11 cellular contexts compared by ENCODE assay signal in the genomic region with DNA sequence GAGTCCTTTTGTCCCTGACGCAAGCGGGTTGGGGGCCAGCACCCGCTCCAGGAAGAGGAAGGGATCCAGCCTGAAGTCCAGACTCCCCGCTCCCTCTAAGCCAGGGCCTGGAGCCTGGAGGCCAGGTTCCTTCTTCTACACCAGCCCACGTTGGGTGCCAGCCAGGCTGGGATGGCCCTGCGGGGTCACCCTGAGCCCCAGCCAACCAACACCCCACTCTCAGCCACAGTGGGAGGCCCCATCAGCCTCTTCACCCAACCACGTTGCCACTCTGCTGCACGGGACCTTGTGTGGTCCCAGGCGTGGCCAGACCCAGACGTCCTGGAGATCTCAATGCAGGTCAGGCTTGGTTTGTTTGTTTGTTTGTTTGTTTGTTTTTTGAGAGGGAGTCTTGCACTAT. TPM values are rescaled to one million over a fixed set of nuclear protein-coding genes. Genes with fewer than 3 reads are reported as not detected.
DNase-seq lines count a peak whose midpoint lies in the region; ATAC-seq and TF ChIP-seq lines count a peak whose summit lies in the region.
"Had no signal": no experiment of that assay in that cellular context is flagged by ENCODE, and none has a peak within 500 bp of the region (broad histone marks: within the 10 kb centered on the region; RNA-seq: fewer than 3 reads in every experiment).

No MANE protein-coding gene starts in this region.

- no peak for DNase-seq in CD4-positive, alpha-beta memory T cell
- DNase-seq in MV-4-11 (lab: John Stamatoyannopoulos, UW), result peak; percentile 90
- DNase-seq in effector memory CD8-positive, alpha-beta T cell, result peak in 2 of 3 experiments; percentile 42 to 48
- no peak for DNase-seq in neuronal stem cell (ENCODE audit: low spot score)
- DNase-seq in NK-92 (lab: John Stamatoyannopoulos, UW; ENCODE audit: unreplicated experiment), result no peak
- no peak for DNase-seq in neural progenitor cell (ENCODE audit: low spot score)
- DNase-seq: effector CD4-positive, alpha-beta T cell had no signal

- TF ChIP-seq CTCF in neural progenitor cell (IDR thresholded peaks at IDR 0.05), result no peak

- H3K4me1 ChIP-seq in CD4-positive, alpha-beta memory T cell (ENCODE audit: insufficient read depth, low read length), result peaks cover 67% of the 10 kb centered on the region
- H3K4me1 ChIP-seq in neuronal stem cell (ENCODE audit: control insufficient read depth in 2 of 2, insufficient read depth in 1 of 2, low read depth in 1 of 2, low read length in 2 of 2) (peaks cover 9 to 16% of the 10 kb centered on the region in 2 donors), neural progenitor cell (no peaks in the 10 kb centered on the region)

- H2BK5ac ChIP-seq in neuronal stem cell (ENCODE audit: low read length), result no peak overlapping the region

- H4K91ac ChIP-seq in neuronal stem cell (ENCODE audit: low read depth, low read length, poor library complexity), result no peak overlapping the region

- no peak overlapping the region for H3K23ac ChIP-seq in neuronal stem cell (ENCODE audit: low read depth, low read length, poor library complexity)

- H3K9ac ChIP-seq in neuronal stem cell (ENCODE audit: low read depth, low read length, poor library complexity) (peak overlapping the region; percentile 51), neural progenitor cell (no peak overlapping the region)

- no peak overlapping the region for H3K4me3 ChIP-seq in CD4-positive, alpha-beta memory T cell (ENCODE audit: low read length in 2 of 2)
- no peak overlapping the region for H3K4me3 ChIP-seq in neuronal stem cell (ENCODE audit: low read length in 2 of 2)
- H3K4me3 ChIP-seq in neural progenitor cell, result no peak overlapping the region

- H4K8ac ChIP-seq in neuronal stem cell (ENCODE audit: low read depth, low read length), result no peak overlapping the region

- H3K79me1 ChIP-seq in neuronal stem cell (ENCODE audit: low read depth, low read length), result peaks cover 3% of the 10 kb centered on the region

- H3K36me3 Mint-ChIP-seq in CD4-positive, alpha-beta memory T cell, result peaks cover 0 to 6% of the 10 kb centered on the region in 2 donors
- peaks cover 34% of the 10 kb centered on the region for H3K36me3 Mint-ChIP-seq in effector memory CD8-positive, alpha-beta T cell (ENCODE audit: insufficient read depth)
- H3K36me3 Mint-ChIP-seq in neural progenitor cell, result no peaks in the 10 kb centered on the region
- H3K36me3 Mint-ChIP-seq: activated naive CD4-positive, alpha-beta T cell treated with anti-CD3 and anti-CD28 coated beads, Interleukin-2, amount 50 U/mL, for 24 hours had no signal

- no peaks in the 10 kb centered on the region for H3K27me3 Mint-ChIP-seq in CD4-positive, alpha-beta memory T cell
- H3K27me3 Mint-ChIP-seq in effector memory CD8-positive, alpha-beta T cell, result no peaks in the 10 kb centered on the region
- no peaks in the 10 kb centered on the region for H3K27me3 Mint-ChIP-seq in neural progenitor cell (ENCODE audit: insufficient read depth, low read depth)
- H3K27me3 Mint-ChIP-seq: activated naive CD4-positive, alpha-beta T cell treated with anti-CD3 and anti-CD28 coated beads, Interleukin-2, amount 50 U/mL, for 24 hours had no signal

- no CpG with 5 or more reads among the region's 10 CpGs for WGBS in neuronal stem cell (ENCODE audit: extremely low coverage in 2 of 2, insufficient read length in 2 of 2, insufficient replicate concordance in 1 of 2), 2 donors

- no peaks in the 10 kb centered on the region for H4K20me1 ChIP-seq in neural progenitor cell (ENCODE audit: low read depth)

- no peak overlapping the region for H2BK12ac ChIP-seq in neuronal stem cell (ENCODE audit: low read length)

- peak overlapping the region; percentile 23 to 93 (median 73) for H3K27ac Mint-ChIP-seq in CD4-positive, alpha-beta memory T cell
- H3K27ac Mint-ChIP-seq in effector memory CD8-positive, alpha-beta T cell, result peak overlapping the region in 1 of 2 donors; percentile 92
- H3K27ac Mint-ChIP-seq in neural progenitor cell, result no peak overlapping the region
- H3K27ac Mint-ChIP-seq: activated naive CD4-positive, alpha-beta T cell treated with anti-CD3 and anti-CD28 coated beads, Interleukin-2, amount 50 U/mL, for 24 hours had no signal

- H3K4me1 Mint-ChIP-seq in CD4-positive, alpha-beta memory T cell, result peaks cover 25 to 58% (median 42%) of the 10 kb centered on the region in 4 donors
- H3K4me1 Mint-ChIP-seq in effector memory CD8-positive, alpha-beta T cell (ENCODE audit: low read depth in 2 of 2), result peaks cover 39 to 49% of the 10 kb centered on the region in 2 donors
- H3K4me1 Mint-ChIP-seq in neural progenitor cell, result peaks cover 5% of the 10 kb centered on the region

- H3F3A ChIP-seq in neural progenitor cell (ENCODE audit: low read depth), result peaks cover 20% of the 10 kb centered on the region

- H3K9me3 Mint-ChIP-seq in CD4-positive, alpha-beta memory T cell, result no peaks in the 10 kb centered on the region
- no peaks in the 10 kb centered on the region for H3K9me3 Mint-ChIP-seq in effector memory CD8-positive, alpha-beta T cell
- H3K9me3 Mint-ChIP-seq in neural progenitor cell, result no peaks in the 10 kb centered on the region
- H3K9me3 Mint-ChIP-seq: activated naive CD4-positive, alpha-beta T cell treated with anti-CD3 and anti-CD28 coated beads, Interleukin-2, amount 50 U/mL, for 24 hours had no signal

- H3K4ac ChIP-seq in neuronal stem cell (ENCODE audit: low read length), result no peak overlapping the region

- no peaks in the 10 kb centered on the region for H3K27me3 ChIP-seq in CD4-positive, alpha-beta memory T cell (ENCODE audit: insufficient read depth, low read length)
- H3K27me3 ChIP-seq in neuronal stem cell (ENCODE audit: control insufficient read depth in 3 of 3, insufficient read depth in 3 of 3, low read depth in 1 of 3, low read length in 3 of 3) (peaks cover 0 to 10% (median 0%) of the 10 kb centered on the region in 3 experiments), neural progenitor cell (peaks cover 11% of the 10 kb centered on the region)

- peak overlapping the region in 7 of 8 donors; percentile 42 to 96 (median 79) for H3K4me3 Mint-ChIP-seq in CD4-positive, alpha-beta memory T cell
- H3K4me3 Mint-ChIP-seq in effector memory CD8-positive, alpha-beta T cell, result peak overlapping the region; percentile 78 to 94
- H3K4me3 Mint-ChIP-seq in neural progenitor cell, result no peak overlapping the region

- intact Hi-C loops in CD4-positive, alpha-beta memory T cell (cut with micrococcal nuclease), result no loop called here

- no peak overlapping the region for H3K4me2 ChIP-seq in neuronal stem cell (ENCODE audit: insufficient read depth, low read length, poor library complexity, severe bottlenecking)
- H3K4me2 ChIP-seq in neural progenitor cell, result no peak overlapping the region

- H2AFZ ChIP-seq in neuronal stem cell (ENCODE audit: low read length) (peak overlapping the region; percentile 7), neural progenitor cell (replicated peaks) (no peak overlapping the region)

- CTCF ChIA-PET in CD4-positive, alpha-beta memory T cell (lab: Charles Lee; ENCODE audit: partially characterized antibody), result interaction anchor here (0.9 to 4.4 kb wide), 4 partner anchors 14 to 263 kb away, joined by 3 to 51 read pairs (median 18); partner anchors contain the start of gene NPDC1

- no peak overlapping the region for H2BK15ac ChIP-seq in neuronal stem cell (ENCODE audit: low read length)

- peak overlapping the region; percentile 53 for H3K27ac ChIP-seq in CD4-positive, alpha-beta memory T cell (ENCODE audit: low read depth, low read length)
- no peak overlapping the region for H3K27ac ChIP-seq in neuronal stem cell (replicated peaks; ENCODE audit: low read length)
- H3K27ac ChIP-seq in neural progenitor cell, result no peak overlapping the region

- H3K14ac ChIP-seq in neuronal stem cell (ENCODE audit: low read length), result no peak overlapping the region

- peak overlapping the region; percentile 6 for H3K18ac ChIP-seq in neuronal stem cell (ENCODE audit: low read length)

- H3K36me3 ChIP-seq in CD4-positive, alpha-beta memory T cell (ENCODE audit: insufficient read depth, low read length), result no peaks in the 10 kb centered on the region
- H3K36me3 ChIP-seq in neuronal stem cell (replicated peaks in 1 of 2; ENCODE audit: control insufficient read depth in 2 of 2, insufficient read depth in 2 of 2, low read length in 2 of 2) (peaks cover 0 to 7% of the 10 kb centered on the region in 2 donors), neural progenitor cell (no peaks in the 10 kb centered on the region)

- no peaks in the 10 kb centered on the region for H3K9me3 ChIP-seq in CD4-positive, alpha-beta memory T cell (ENCODE audit: control insufficient read depth in 1 of 2, low read length in 2 of 2)
- H3K9me3 ChIP-seq in neuronal stem cell (replicated peaks in 1 of 2; ENCODE audit: control insufficient read depth in 2 of 2, insufficient read depth in 1 of 2, low read depth in 1 of 2, low read length in 2 of 2), result no peaks in the 10 kb centered on the region
- H3K9me3 ChIP-seq in neural progenitor cell (ENCODE audit: low read depth), result no peaks in the 10 kb centered on the region

- peak; percentile 35 for ATAC-seq in effector memory CD8-positive, alpha-beta T cell (replicated peaks)
- ATAC-seq in GM18909 (IDR thresholded peaks at IDR 0.05; ENCODE audit: poor library complexity, unreplicated experiment) (no peak), HG02571 (IDR thresholded peaks at IDR 0.05; ENCODE audit: unreplicated experiment) (no peak)

- H2BK120ac ChIP-seq in neuronal stem cell (ENCODE audit: low read depth, low read length), result no peak overlapping the region

- no peaks in the 10 kb centered on the region for H3K79me2 ChIP-seq in neural progenitor cell (ENCODE audit: low read depth)

- H2AK5ac ChIP-seq in neuronal stem cell (ENCODE audit: low read depth, low read length), result peak overlapping the region; percentile 86

- POLR2A ChIA-PET in CD4-positive, alpha-beta memory T cell (lab: Charles Lee; ENCODE audit: partially characterized antibody), result interaction anchor here (1.0 to 1.4 kb wide), 3 partner anchors 32 to 225 kb away, joined by 3 to 6 read pairs (median 3); partner anchors contain the start of genes MAN1B1 and RABL6

RNA-seq across cellular contexts. Expression of gene FUT7, which starts 1.0 kb away (rescaled TPM):
- 1 to 10 TPM; 3.4 to 4.6 TPM for total RNA-seq in CD4-positive, alpha-beta memory T cell
- 10 to 100 TPM; 22.6 to 43.8 TPM for polyA plus RNA-seq in CD4-positive, alpha-beta memory T cell
- polyA plus RNA-seq in neuronal stem cell (2013, experiment 1 of 2), result not detected
- polyA plus RNA-seq in neuronal stem cell (2013, experiment 2 of 2), result not detected
- not detected in 2 replicates for total RNA-seq in neural progenitor cell (ENCODE audit: low replicate concordance)
- total RNA-seq: RPMI7951 had no signal

RNA-seq across cellular contexts. Expression of gene ABCA2, which starts 4.9 kb away (rescaled TPM):
- 10 to 100 TPM; 63.8 to 68.6 TPM for total RNA-seq in CD4-positive, alpha-beta memory T cell
- 10 to 100 TPM in 1 of 2 donors, 1 to 10 TPM in 1; 2.6 to 10.8 TPM for polyA plus RNA-seq in CD4-positive, alpha-beta memory T cell
- 27.7 TPM for polyA plus RNA-seq in neuronal stem cell (2013, experiment 1 of 2)
- 24.0 TPM for polyA plus RNA-seq in neuronal stem cell (2013, experiment 2 of 2)
- 2.7 and 19.7 TPM in 2 replicates for total RNA-seq in neural progenitor cell (ENCODE audit: low replicate concordance)

RNA-seq across cellular contexts. Expression of gene NPDC1, which starts 13.1 kb away (rescaled TPM):
- 10 to 100 TPM; 20.7 to 21.4 TPM for total RNA-seq in CD4-positive, alpha-beta memory T cell
- polyA plus RNA-seq in CD4-positive, alpha-beta memory T cell, result 10 to 100 TPM; 22.8 to 32.2 TPM
- polyA plus RNA-seq in neuronal stem cell (2013, experiment 1 of 2), result 41.2 TPM
- 37.6 TPM for polyA plus RNA-seq in neuronal stem cell (2013, experiment 2 of 2)
- total RNA-seq in neural progenitor cell (ENCODE audit: low replicate concordance), result 3.8 and 31.3 TPM in 2 replicates

RNA-seq across cellular contexts. Expression of gene ENTPD2, which starts 21.0 kb away (rescaled TPM):
- not detected for total RNA-seq in CD4-positive, alpha-beta memory T cell
- polyA plus RNA-seq in CD4-positive, alpha-beta memory T cell, result not detected
- polyA plus RNA-seq in neuronal stem cell (2013, experiment 1 of 2), result 0.01 TPM
- not detected for polyA plus RNA-seq in neuronal stem cell (2013, experiment 2 of 2)
- not detected in 2 replicates for total RNA-seq in neural progenitor cell (ENCODE audit: low replicate concordance)
- total RNA-seq: RPMI7951 had no signal

RNA-seq across cellular contexts. Expression of gene CLIC3, which starts 36.5 kb away (rescaled TPM):
- total RNA-seq in CD4-positive, alpha-beta memory T cell, result 1 to 10 TPM; 3.1 to 3.7 TPM
- polyA plus RNA-seq in CD4-positive, alpha-beta memory T cell, result 1 to 10 TPM; 5.0 to 7.8 TPM
- not detected for polyA plus RNA-seq in neuronal stem cell (2013, experiment 1 of 2)
- not detected for polyA plus RNA-seq in neuronal stem cell (2013, experiment 2 of 2)
- not detected in 2 replicates for total RNA-seq in neural progenitor cell (ENCODE audit: low replicate concordance)

Comparison
In these comparisons a context has a peak if more than half of its experiments do, and no peak if none do; other contexts are left out.
1. DNase-seq: peak in MV-4-11 (single experiment) and effector memory CD8-positive, alpha-beta T cell (2 of 3); none in CD4-positive, alpha-beta memory T cell (0 of 5), neuronal stem cell (single experiment), NK-92 (single experiment) and neural progenitor cell (single experiment).